ENCODE assay signal across 8 cellular contexts in the genomic region with DNA sequence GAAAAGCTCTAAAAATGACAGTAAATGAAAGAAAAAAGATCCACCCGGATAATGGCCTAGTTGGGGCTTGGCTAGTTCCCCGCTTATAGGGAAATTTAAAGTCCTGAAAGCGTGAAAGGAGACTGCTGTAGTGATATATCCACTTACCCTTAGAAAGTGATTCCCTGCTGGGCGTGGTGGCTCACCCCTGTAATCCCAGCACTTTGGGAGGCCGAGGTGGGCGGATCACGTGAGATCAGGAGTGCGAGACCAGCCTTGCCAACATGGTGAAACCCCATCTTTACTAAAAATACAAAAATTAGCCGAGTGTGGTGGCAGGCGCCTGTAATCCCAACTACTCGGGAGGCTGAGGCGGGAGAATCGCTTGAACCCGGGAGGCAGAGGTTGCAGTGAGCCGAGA. TPM values are rescaled to one million over a fixed set of nuclear protein-coding genes. Genes with fewer than 3 reads are reported as not detected.
A peak's percentile ranks its signal among the peaks of the same experiment; 100 is the strongest.
DNase-seq lines count a peak whose midpoint lies in the region; ATAC-seq and TF ChIP-seq lines count a peak whose summit lies in the region.
"Not testable (repeated sequence)": the region's sequence is repeated elsewhere in the genome, so short reads cannot be mapped to it uniquely, and the experiment has no call there.

No MANE protein-coding gene starts in this region.

- intact Hi-C loops in activated CD4-positive, alpha-beta memory T cell treated with anti-CD3 and anti-CD28 coated beads for 36 hours (cut with micrococcal nuclease), result loop anchor here (2.0 kb wide), 1 partner anchor 14 kb away; no protein-coding TSS in a partner anchor
- intact Hi-C loops in left lung (cut with DNase I), result not testable (repeated sequence)
- intact Hi-C loops in vagina (cut with DNase I), result loop anchor here (5.0 kb wide), 1 partner anchor 40 kb away; a partner anchor contains a TSS

- TF ChIP-seq POLR2A in vagina (IDR thresholded peaks at IDR 0.05), result not testable (repeated sequence)

- ATAC-seq in left lung; stimulated activated effector memory CD8-positive, alpha-beta T cell treated with anti-CD3 and anti-CD28 coated beads, Interleukin-12 subunit alpha, Interleukin-12 subunit beta, amount 100 ng/mL, for 72 hours: not testable (repeated sequence)

- H3K9me3 Mint-ChIP-seq in activated CD4-positive, alpha-beta memory T cell treated with anti-CD3 and anti-CD28 coated beads for 36 hours; nephron progenitor cell; stimulated activated effector memory CD8-positive, alpha-beta T cell treated with anti-CD3 and anti-CD28 coated beads, Interleukin-12 subunit alpha, Interleukin-12 subunit beta, amount 100 ng/mL, for 72 hours: not testable (repeated sequence)

- H3K4me1 Mint-ChIP-seq in activated CD4-positive, alpha-beta memory T cell treated with anti-CD3 and anti-CD28 coated beads for 36 hours (ENCODE audit: low read depth), result peaks cover 30% of the 10 kb centered on the region
- peaks cover 22% of the 10 kb centered on the region for H3K4me1 Mint-ChIP-seq in nephron progenitor cell
- peaks cover 38% of the 10 kb centered on the region for H3K4me1 Mint-ChIP-seq in stimulated activated effector memory CD8-positive, alpha-beta T cell treated with anti-CD3 and anti-CD28 coated beads, Interleukin-12 subunit alpha, Interleukin-12 subunit beta, amount 100 ng/mL, for 72 hours

- H3K27ac ChIP-seq in HEK293 (ENCODE audit: extremely low read depth, low read depth, low read length), result not testable (repeated sequence)
- H3K27ac ChIP-seq in angular gyrus (ENCODE audit: low read depth, low read length) (peak overlapping the region; percentile 89), epithelial cell of prostate (peak overlapping the region; percentile 38), left lung (peak overlapping the region; percentile 84 to 89), vagina (peak overlapping the region; percentile 72)

- H3K27ac Mint-ChIP-seq in activated CD4-positive, alpha-beta memory T cell treated with anti-CD3 and anti-CD28 coated beads for 36 hours, result peak overlapping the region; percentile 74
- peak overlapping the region; percentile 96 for H3K27ac Mint-ChIP-seq in nephron progenitor cell
- peak overlapping the region; percentile 85 for H3K27ac Mint-ChIP-seq in stimulated activated effector memory CD8-positive, alpha-beta T cell treated with anti-CD3 and anti-CD28 coated beads, Interleukin-12 subunit alpha, Interleukin-12 subunit beta, amount 100 ng/mL, for 72 hours

- CTCF ChIA-PET in HEK293 (lab: Yijun Ruan, JAX), result interaction anchor here (0.6 kb wide), 3 partner anchors 37 to 1958 kb away, joined by 3 to 5 read pairs (median 3); no protein-coding TSS in a partner anchor
- CTCF ChIA-PET in activated CD4-positive, alpha-beta memory T cell treated with anti-CD3 and anti-CD28 coated beads for 36 hours (lab: Charles Lee), result interaction anchor here (1.1 to 1.3 kb wide), 2 partner anchors 18 to 245 kb away, joined by 3 to 4 read pairs; no protein-coding TSS in a partner anchor

- POLR2A ChIA-PET in HEK293 (lab: Yijun Ruan, JAX), result interaction anchor here (1.2 kb wide), 1 partner anchor 33 kb away, joined by 6 read pairs; a partner anchor contains a TSS
- POLR2A ChIA-PET in activated CD4-positive, alpha-beta memory T cell treated with anti-CD3 and anti-CD28 coated beads for 36 hours (lab: Charles Lee), result interaction anchor here (1.0 to 1.2 kb wide), 3 partner anchors 15 to 33 kb away, joined by 3 to 9 read pairs (median 4); a partner anchor contains a TSS

- H3K36me3 ChIP-seq in HEK293 (ENCODE audit: control insufficient read depth in 2 of 2, insufficient read depth in 1 of 2, low read length in 2 of 2), result peaks cover 3 to 20% of the 10 kb centered on the region in 2 experiments; a peak in 2 of 3 replicates
- peaks cover 0 to 24% of the 10 kb centered on the region in 2 donors for H3K36me3 ChIP-seq in left lung
- H3K36me3 ChIP-seq in vagina, result peaks cover 0 to 13% of the 10 kb centered on the region in 2 donors

- not testable (repeated sequence) for H3K27me3 Mint-ChIP-seq in activated CD4-positive, alpha-beta memory T cell treated with anti-CD3 and anti-CD28 coated beads for 36 hours; nephron progenitor cell (ENCODE audit: low read depth, poor library complexity)

- not testable (repeated sequence) for DNase-seq in activated CD4-positive, alpha-beta memory T cell treated with anti-CD3 and anti-CD28 coated beads for 36 hours; epithelial cell of prostate (ENCODE audit: low read depth, low spot score); left lung; nephron progenitor cell; stimulated activated effector memory CD8-positive, alpha-beta T cell treated with anti-CD3 and anti-CD28 coated beads, Interleukin-12 subunit alpha, Interleukin-12 subunit beta, amount 100 ng/mL, for 72 hours (ENCODE audit: low spot score in 2 of 2)
- DNase-seq in vagina (ENCODE audit: extremely low spot score in 2 of 2), result peak in 1 of 2 donors; percentile 22

- H3K4me1 ChIP-seq in HEK293 (ENCODE audit: control insufficient read depth, insufficient read depth, low read length), result not testable (repeated sequence)
- peaks cover 8 to 77% of the 10 kb centered on the region in 2 donors for H3K4me1 ChIP-seq in left lung
- H3K4me1 ChIP-seq in vagina, result peaks cover 26% of the 10 kb centered on the region

- TF ChIP-seq CTCF in HEK293 (tag by site-specific recombination; IDR thresholded peaks at IDR 0.05); left lung (IDR thresholded peaks at IDR 0.05); nephron progenitor cell (IDR thresholded peaks at IDR 0.05); vagina (IDR thresholded peaks at IDR 0.05): not testable (repeated sequence)

- H3K36me3 Mint-ChIP-seq in activated CD4-positive, alpha-beta memory T cell treated with anti-CD3 and anti-CD28 coated beads for 36 hours, result peaks cover 20% of the 10 kb centered on the region
- H3K36me3 Mint-ChIP-seq in nephron progenitor cell (ENCODE audit: low read depth), result peaks cover 45% of the 10 kb centered on the region
- peaks cover 51% of the 10 kb centered on the region for H3K36me3 Mint-ChIP-seq in stimulated activated effector memory CD8-positive, alpha-beta T cell treated with anti-CD3 and anti-CD28 coated beads, Interleukin-12 subunit alpha, Interleukin-12 subunit beta, amount 100 ng/mL, for 72 hours

- not testable (repeated sequence) for H3K4me3 Mint-ChIP-seq in activated CD4-positive, alpha-beta memory T cell treated with anti-CD3 and anti-CD28 coated beads for 36 hours; stimulated activated effector memory CD8-positive, alpha-beta T cell treated with anti-CD3 and anti-CD28 coated beads, Interleukin-12 subunit alpha, Interleukin-12 subunit beta, amount 100 ng/mL, for 72 hours
- peak overlapping the region; percentile 31 for H3K4me3 Mint-ChIP-seq in nephron progenitor cell

- H3K9me3 ChIP-seq in HEK293 (ENCODE audit: control insufficient read depth, insufficient read depth, low read depth, low read length); left lung; vagina: not testable (repeated sequence)

- not testable (repeated sequence) for H3K27me3 ChIP-seq in left lung, vagina

- not testable (repeated sequence) for H3K4me3 ChIP-seq in HEK293 (ENCODE audit: low read depth, low read length); left lung; vagina

TF ChIP-seq in HEK293, 187 proteins besides CTCF, POLR2A, EP300 and RAD21:
- TF ChIP-seq ZFP3 (tag by site-specific recombination; IDR thresholded peaks at IDR 0.05; ENCODE audit: low read depth), result 0 out of 2 replicates have a peak, but pooled peaks have one; percentile 2

RNA-seq across cellular contexts. Expression of a gene that starts 33.5 kb away (rescaled TPM):
- total RNA-seq in activated CD4-positive, alpha-beta memory T cell treated with anti-CD3 and anti-CD28 coated beads for 36 hours, result 100 to 1,000 TPM; 116 to 121 TPM
- total RNA-seq in left lung (100 to 1,000 TPM; 380 to 385 TPM), vagina (121 TPM)

RNA-seq across cellular contexts. Expression of a gene that starts 39.1 kb away (rescaled TPM):
- total RNA-seq in activated CD4-positive, alpha-beta memory T cell treated with anti-CD3 and anti-CD28 coated beads for 36 hours, result 10 to 100 TPM; 15.3 to 16.3 TPM
- total RNA-seq in left lung (10 to 100 TPM; 21.9 to 34.4 TPM), vagina (34.4 TPM)

RNA-seq across cellular contexts. Expression of a gene that starts 57.9 kb away (rescaled TPM):
- total RNA-seq in activated CD4-positive, alpha-beta memory T cell treated with anti-CD3 and anti-CD28 coated beads for 36 hours, result 10 to 100 TPM; 66.0 to 67.6 TPM
- total RNA-seq in left lung, result 10 to 100 TPM; 28.3 to 33.7 TPM
- 17.7 TPM for total RNA-seq in vagina
